ENCODE assay signal across 1 cellular context in genomic region chr22:32561756-32562155, GRCh38.
TF ChIP-seq lines count a peak whose summit lies in the region.

No MANE protein-coding gene starts in this region.

TF ChIP-seq in A549, 52 proteins besides CTCF, POLR2A, EP300 and RAD21 (continued from another document):
- TF ChIP-seq ATOH8 (CRISPR knock-in tag; IDR thresholded peaks at IDR 0.05; ENCODE audit: low read depth) (no peak), NPAS2 (CRISPR knock-in tag; IDR thresholded peaks at IDR 0.05; ENCODE audit: borderline replicate concordance) (no peak), EHF (CRISPR knock-in tag; IDR thresholded peaks at IDR 0.05) (no peak), ZC3H11A (IDR thresholded peaks at IDR 0.05) (no peak), CBX2 (IDR thresholded peaks at IDR 0.05; ENCODE audit: borderline replicate concordance, low read depth) (no peak)
